ENCODE assay signal across 13 cellular contexts in the genomic region with DNA sequence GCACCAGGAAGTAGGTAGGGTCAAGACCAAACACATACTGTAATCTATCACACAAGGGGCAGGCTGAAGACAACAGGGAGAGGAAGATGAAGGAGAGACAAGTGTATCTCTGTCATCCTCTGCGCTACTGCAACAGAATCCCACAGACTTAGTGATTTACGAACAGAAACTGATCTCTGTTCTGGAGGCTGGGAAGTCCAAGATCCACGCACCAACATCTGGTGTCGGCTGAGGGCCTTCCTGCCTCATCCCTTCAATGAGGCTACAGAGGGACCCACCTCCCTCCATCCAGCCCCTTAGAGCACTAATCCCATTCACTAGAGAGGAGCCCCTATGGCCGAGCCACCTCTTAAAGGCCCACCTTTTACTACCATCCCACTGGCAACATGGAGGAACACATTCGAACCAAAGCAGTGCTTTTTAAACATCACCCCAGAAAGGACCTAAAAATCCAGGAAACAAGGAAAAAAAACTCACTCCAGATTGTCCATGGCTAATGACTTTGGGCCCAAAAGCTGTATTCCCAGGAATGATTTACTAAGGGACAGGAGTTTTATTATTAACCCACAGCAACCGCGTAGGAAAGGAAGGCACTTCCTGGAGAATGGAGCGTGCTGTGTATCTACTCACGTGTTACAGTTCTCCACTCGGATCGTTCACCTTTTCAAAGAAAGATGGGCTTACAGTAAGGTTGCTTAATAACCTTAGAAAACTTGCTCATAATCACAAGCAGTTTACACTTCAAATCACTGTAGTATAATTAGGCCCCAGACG. TPM values are rescaled to one million over a fixed set of nuclear protein-coding genes. Genes with fewer than 3 reads are reported as not detected.
DNase-seq lines count a peak whose midpoint lies in the region; ATAC-seq, FAIRE-seq and TF ChIP-seq lines count a peak whose summit lies in the region.
"Had no signal": no experiment of that assay in that cellular context is flagged by ENCODE, and none has a peak within 500 bp of the region (broad histone marks: within the 10 kb centered on the region; RNA-seq: fewer than 3 reads in every experiment).

No MANE protein-coding gene starts in this region.

- CTCF ChIA-PET in activated naive CD4-positive, alpha-beta T cell treated with anti-CD3 and anti-CD28 coated beads for 36 hours (lab: Charles Lee): no interaction called here
- CTCF ChIA-PET in T-cell (lab: Charles Lee): no interaction called here

- POLR2A ChIA-PET in T-cell (lab: Charles Lee): no interaction called here

- H3K27me3 Mint-ChIP-seq in activated naive CD4-positive, alpha-beta T cell treated with anti-CD3 and anti-CD28 coated beads, Interleukin-2, amount 50 U/mL, for 24 hours: no peaks in the 10 kb centered on the region
- no peaks in the 10 kb centered on the region for H3K27me3 Mint-ChIP-seq in activated naive CD4-positive, alpha-beta T cell treated with anti-CD3 and anti-CD28 coated beads for 36 hours (ENCODE audit: low read depth)
- no peaks in the 10 kb centered on the region for H3K27me3 Mint-ChIP-seq in T-cell

- no peaks in the 10 kb centered on the region for H3K9me3 ChIP-seq in spleen
- H3K9me3 ChIP-seq: Peyer's patch had no signal

- intact Hi-C loops in activated naive CD4-positive, alpha-beta T cell treated with anti-CD3 and anti-CD28 coated beads for 36 hours (cut with micrococcal nuclease): no loop called here
- intact Hi-C loops in spleen (cut with DNase I; ENCODE audit: low total_unique reads): no loop called here

- no peak for TF ChIP-seq CTCF in spleen (IDR thresholded peaks at IDR 0.05 in 8 of 11, conservative IDR thresholded peaks at IDR 0.05 in 3 of 11)

- peaks cover 4% of the 10 kb centered on the region for H3K36me3 Mint-ChIP-seq in activated naive CD4-positive, alpha-beta T cell treated with anti-CD3 and anti-CD28 coated beads, Interleukin-2, amount 50 U/mL, for 24 hours
- peaks cover 13% of the 10 kb centered on the region for H3K36me3 Mint-ChIP-seq in activated naive CD4-positive, alpha-beta T cell treated with anti-CD3 and anti-CD28 coated beads for 36 hours (ENCODE audit: low read depth)
- H3K36me3 Mint-ChIP-seq in T-cell: peaks cover 8% of the 10 kb centered on the region

- no peak overlapping the region for H3K27ac ChIP-seq in spleen
- H3K27ac ChIP-seq: Peyer's patch had no signal

- H3K27me3 ChIP-seq in spleen (replicated peaks in 1 of 7): peaks cover 0 to 23% (median 0%) of the 10 kb centered on the region in 7 donors
- H3K27me3 ChIP-seq: Peyer's patch had no signal

- WGBS in spleen, 5 donors: 93 to 95% (median 93%) methylated on average over 13 of the region's 13 CpGs

- DNase-seq in activated naive CD4-positive, alpha-beta T cell treated with anti-CD3 and anti-CD28 coated beads for 36 hours: no peak
- DNase-seq in T-cell (no peak), spleen (peak; percentile 35), HPDE6-E6E7 (ENCODE audit: extremely low spot score) (no peak), NCI-H774 (lab: John Stamatoyannopoulos, UW) (no peak)
- DNase-seq: activated naive CD4-positive, alpha-beta T cell treated with anti-CD3 and anti-CD28 coated beads, Interleukin-2, amount 50 U/mL, for 16 hours; NCI-H1105 treated with DMSO at 0.1 percent for 48 hours; NCI-H446; Peyer's patch had no signal

- peak; percentile 62 for FAIRE-seq in islet of Langerhans (lab: Jason Lieb, UNC)
- FAIRE-seq: GM12891 had no signal

- TF ChIP-seq POLR2A in spleen (IDR thresholded peaks at IDR 0.05): no peak

- peak overlapping the region; percentile 81 for H3K27ac Mint-ChIP-seq in activated naive CD4-positive, alpha-beta T cell treated with anti-CD3 and anti-CD28 coated beads, Interleukin-2, amount 50 U/mL, for 24 hours
- no peak overlapping the region for H3K27ac Mint-ChIP-seq in activated naive CD4-positive, alpha-beta T cell treated with anti-CD3 and anti-CD28 coated beads for 36 hours
- H3K27ac Mint-ChIP-seq in T-cell: peak overlapping the region; percentile 87 to 95

- H3K4me3 Mint-ChIP-seq in activated naive CD4-positive, alpha-beta T cell treated with anti-CD3 and anti-CD28 coated beads, Interleukin-2, amount 50 U/mL, for 24 hours: peak overlapping the region; percentile 11
- no peak overlapping the region for H3K4me3 Mint-ChIP-seq in activated naive CD4-positive, alpha-beta T cell treated with anti-CD3 and anti-CD28 coated beads for 36 hours
- peak overlapping the region in 1 of 3 donors; percentile 38 for H3K4me3 Mint-ChIP-seq in T-cell

- peaks cover 81% of the 10 kb centered on the region for H3K4me1 Mint-ChIP-seq in activated naive CD4-positive, alpha-beta T cell treated with anti-CD3 and anti-CD28 coated beads, Interleukin-2, amount 50 U/mL, for 24 hours
- H3K4me1 Mint-ChIP-seq in activated naive CD4-positive, alpha-beta T cell treated with anti-CD3 and anti-CD28 coated beads for 36 hours (ENCODE audit: low read depth): peaks cover 74% of the 10 kb centered on the region
- peaks cover 77 to 84% (median 82%) of the 10 kb centered on the region in 3 donors for H3K4me1 Mint-ChIP-seq in T-cell

- H3K4me3 ChIP-seq in spleen: no peak overlapping the region
- H3K4me3 ChIP-seq: Peyer's patch had no signal

- H3K4me1 ChIP-seq in spleen: peaks cover 8 to 79% (median 40%) of the 10 kb centered on the region in 6 donors

- peaks cover 0 to under 1% (median 0%) of the 10 kb centered on the region in 6 donors for H3K36me3 ChIP-seq in spleen
- H3K36me3 ChIP-seq: Peyer's patch had no signal

- H3K9me3 Mint-ChIP-seq in activated naive CD4-positive, alpha-beta T cell treated with anti-CD3 and anti-CD28 coated beads, Interleukin-2, amount 50 U/mL, for 24 hours: no peaks in the 10 kb centered on the region
- H3K9me3 Mint-ChIP-seq in activated naive CD4-positive, alpha-beta T cell treated with anti-CD3 and anti-CD28 coated beads for 36 hours: no peaks in the 10 kb centered on the region
- H3K9me3 Mint-ChIP-seq in T-cell: no peaks in the 10 kb centered on the region

- ATAC-seq in T-cell (replicated peaks in 1 of 4) (no peak), GM18517 (IDR thresholded peaks at IDR 0.05; ENCODE audit: unreplicated experiment) (no peak)

RNA-seq across cellular contexts. Expression of a gene that starts 4.2 kb away (rescaled TPM):
- 10 to 100 TPM; 55.5 to 55.9 TPM for total RNA-seq in activated naive CD4-positive, alpha-beta T cell treated with anti-CD3 and anti-CD28 coated beads for 36 hours
- total RNA-seq in T-cell (10 to 100 TPM; 23.9 to 30.2 (median 27.8) TPM), spleen (10 to 100 TPM; 13.9 to 42.6 (median 36.9) TPM)
- 1 to 10 TPM; 4.2 to 8.4 (median 6.4) TPM for polyA plus RNA-seq in spleen
